In the genomic region with DNA sequence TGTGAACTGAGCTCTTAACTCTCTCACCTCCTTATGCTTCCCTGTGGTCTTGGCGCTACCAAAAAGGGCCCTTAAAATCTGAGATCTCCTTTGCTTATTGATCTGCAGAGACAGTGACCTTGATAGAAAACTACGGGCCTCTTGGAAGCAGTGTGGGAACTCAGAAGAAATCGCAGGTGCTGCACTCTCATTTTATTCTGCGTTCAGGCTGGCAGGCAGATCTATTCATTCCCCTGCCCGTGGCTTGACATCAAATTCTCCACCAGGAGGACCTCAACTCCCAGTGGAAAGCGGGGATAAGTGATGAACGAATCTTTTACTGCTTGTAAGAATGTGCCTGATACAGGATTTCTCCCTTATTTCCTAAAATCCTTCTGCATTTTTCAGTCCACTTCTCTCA, we compare ENCODE assay signal across 8 cellular contexts.
"Had no signal": no experiment of that assay in that cellular context is flagged by ENCODE, and none has a peak within 500 bp of the region (broad histone marks: within the 10 kb centered on the region; RNA-seq: fewer than 3 reads in every experiment).

No MANE protein-coding gene starts in this region.

- H3K4me3 ChIP-seq: GM23338, K562 had no signal

- ATAC-seq: GM23338, K562 had no signal

- DNase-seq: H9, HCEC 1CT, IMR-90 had no signal

- H3K4me3 Mint-ChIP-seq: GM23338, H9 had no signal

- H3K27ac Mint-ChIP-seq: GM23338, H9 had no signal

- FAIRE-seq: H1, H54, HTR-8/SVneo, K562 had no signal
